In genomic region chr20:5539656-5540055, GRCh38 we compare ENCODE assay signal across 17 cellular contexts.
"Had no signal": no experiment of that assay in that cellular context is flagged by ENCODE, and none has a peak within 500 bp of the region (broad histone marks: within the 10 kb centered on the region; RNA-seq: fewer than 3 reads in every experiment).

No MANE protein-coding gene starts in this region.

- DNase-seq: activated CD4-positive, alpha-beta T cell treated with anti-CD3 and anti-CD28 coated beads for 1 hour; activated CD4-positive, alpha-beta T cell treated with anti-CD3 and anti-CD28 coated beads, Interleukin-2, amount 50 U/mL, for 48 hours; activated effector memory CD4-positive, alpha-beta T cell treated with Interleukin-2 at 50 U/mL for 16 hours; activated naive CD4-positive, alpha-beta T cell treated with anti-CD3 and anti-CD28 coated beads, Interleukin-2, amount 50 U/mL, for 16 hours; hypothalamus; left ventricle myocardium inferior; naive B cell; retina; stimulated activated CD4-positive, alpha-beta T cell treated with anti-CD3 and anti-CD28 coated beads, Interleukin-2, amount 100 ng/mL, for 48 hours; stimulated activated naive CD4-positive, alpha-beta T cell; substantia nigra; T1000 had no signal

- H3K27ac ChIP-seq: cardiac muscle cell, left ventricle myocardium inferior, neural progenitor cell, tibial nerve, vagina, VCaP had no signal

- H3K27me3 ChIP-seq: cardiac muscle cell, neural progenitor cell, tibial nerve, vagina had no signal

- H3K4me3 ChIP-seq: cardiac muscle cell, left ventricle myocardium inferior, neural progenitor cell, tibial nerve, vagina had no signal
